8 cellular contexts compared by ENCODE assay signal in the genomic region with DNA sequence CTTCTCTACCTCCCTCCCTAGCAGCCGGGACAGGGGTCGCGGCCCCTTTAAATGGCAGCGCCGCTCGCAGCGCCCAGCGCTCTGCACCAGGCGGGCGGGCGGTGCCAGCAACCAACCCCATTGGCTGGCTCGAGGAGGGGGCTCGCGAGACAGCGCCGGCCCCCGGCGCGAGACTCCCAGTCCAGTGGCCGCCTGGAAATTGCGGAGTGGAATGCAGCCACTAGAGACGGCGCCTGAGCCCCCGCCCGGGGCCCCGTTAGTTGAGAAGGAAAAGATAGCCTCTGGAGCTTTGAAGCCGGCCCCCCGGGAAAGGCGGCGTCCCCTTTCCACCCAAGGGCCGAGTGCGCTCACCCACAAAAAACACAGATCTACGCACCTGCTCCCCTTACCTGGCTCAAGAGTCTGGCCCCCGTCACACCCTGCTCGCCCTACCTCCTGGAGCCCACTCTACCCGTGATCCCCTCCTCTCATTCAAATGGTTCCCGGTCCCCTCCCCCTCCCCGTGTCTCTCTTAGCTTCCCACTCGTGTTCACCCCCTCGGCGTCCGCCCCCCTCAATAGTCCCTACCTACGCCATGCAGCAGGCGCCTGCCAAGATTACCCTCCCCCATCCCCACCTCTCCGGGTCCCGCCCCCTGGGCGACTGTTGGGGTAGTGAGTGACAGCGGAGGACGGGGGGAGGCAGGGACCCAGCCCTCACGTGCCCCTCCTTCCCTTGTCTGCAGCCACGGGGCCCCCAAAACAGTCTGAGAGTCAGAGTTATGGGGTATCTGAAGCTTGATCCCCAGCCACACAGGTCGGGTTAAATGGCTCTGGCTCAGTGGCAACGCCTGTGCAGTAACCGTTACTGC. TPM values are rescaled to one million over a fixed set of nuclear protein-coding genes. Genes with fewer than 3 reads are reported as not detected.
DNase-seq lines count a peak whose midpoint lies in the region; ATAC-seq and TF ChIP-seq lines count a peak whose summit lies in the region.

A gene (minus strand): TSS at position 49 of the 850 bp plus-strand sequence. CDS start 885 bp downstream, outside the sequence.

- DNase-seq in GM10266 (ENCODE audit: extremely low spot score), result peak; percentile 84
- DNase-seq in NCI-H1105 treated with DMSO at 0.1 percent for 48 hours (lab: John Stamatoyannopoulos, UW), result peak; percentile 80
- DNase-seq in SKM-1 treated with dmso at 0.1 percent for 144 hours (lab: John Stamatoyannopoulos, UW; ENCODE audit: unreplicated experiment), result peak; percentile 54
- DNase-seq in activated naive CD4-positive, alpha-beta T cell treated with anti-CD3 and anti-CD28 coated beads, Interleukin-2, amount 50 U/mL, for 72 hours (ENCODE audit: low spot score in 2 of 2), result peak; percentile 62 to 70
- no peak for DNase-seq in glomerular endothelial cell (ENCODE audit: extremely low read depth, low read depth, low spot score)
- DNase-seq in omental fat pad (ENCODE audit: low spot score), result peak; percentile 42

- TF ChIP-seq CTCF in GM10266 (IDR thresholded peaks at IDR 0.05; ENCODE audit: control insufficient read depth, insufficient read depth, low read depth, missing control alignments) (no peak), omental fat pad (IDR thresholded peaks at IDR 0.05) (no peak)

- peak within 1 kb of the TSS; percentile 61 for H3K27ac ChIP-seq in temporal lobe (ENCODE audit: low read depth, low read length)

- H3K36me3 Mint-ChIP-seq in activated naive CD4-positive, alpha-beta T cell treated with anti-CD3 and anti-CD28 coated beads, Interleukin-2, amount 50 U/mL, for 72 hours, result peaks cover 0 to 5% of the 10 kb centered on the region in 2 donors

- ATAC-seq in HG02642 (IDR thresholded peaks at IDR 0.05; ENCODE audit: poor library complexity, unreplicated experiment) (peak; percentile 86), omental fat pad (ENCODE audit: low FRiP score) (peak; percentile 87)
- peak; percentile 79 to 92 for ATAC-seq in activated naive CD4-positive, alpha-beta T cell treated with anti-CD3 and anti-CD28 coated beads, Interleukin-2, amount 50 U/mL, for 72 hours

- no peaks in the 10 kb centered on the region for H3K9me3 Mint-ChIP-seq in activated naive CD4-positive, alpha-beta T cell treated with anti-CD3 and anti-CD28 coated beads, Interleukin-2, amount 50 U/mL, for 72 hours

- H3K27ac Mint-ChIP-seq in activated naive CD4-positive, alpha-beta T cell treated with anti-CD3 and anti-CD28 coated beads, Interleukin-2, amount 50 U/mL, for 72 hours, result peak within 1 kb of the TSS; percentile 87 to 96

RNA-seq across cellular contexts. Expression of the gene that starts here (rescaled TPM):
- total RNA-seq in activated naive CD4-positive, alpha-beta T cell treated with anti-CD3 and anti-CD28 coated beads, Interleukin-2, amount 50 U/mL, for 72 hours, result 10 to 100 TPM in 1 of 2 donors, 1 to 10 TPM in 1; 5.1 to 32.5 TPM
- 25.1 and 30.7 TPM in 2 replicates for total RNA-seq in glomerular endothelial cell
- 10 to 100 TPM in 2 of 4 donors, 1 to 10 TPM in 2; 3.8 to 14.8 (median 11.2) TPM for total RNA-seq in omental fat pad
- 26.3 TPM for total RNA-seq in temporal lobe
